8 cellular contexts compared by ENCODE assay signal in the genomic region with DNA sequence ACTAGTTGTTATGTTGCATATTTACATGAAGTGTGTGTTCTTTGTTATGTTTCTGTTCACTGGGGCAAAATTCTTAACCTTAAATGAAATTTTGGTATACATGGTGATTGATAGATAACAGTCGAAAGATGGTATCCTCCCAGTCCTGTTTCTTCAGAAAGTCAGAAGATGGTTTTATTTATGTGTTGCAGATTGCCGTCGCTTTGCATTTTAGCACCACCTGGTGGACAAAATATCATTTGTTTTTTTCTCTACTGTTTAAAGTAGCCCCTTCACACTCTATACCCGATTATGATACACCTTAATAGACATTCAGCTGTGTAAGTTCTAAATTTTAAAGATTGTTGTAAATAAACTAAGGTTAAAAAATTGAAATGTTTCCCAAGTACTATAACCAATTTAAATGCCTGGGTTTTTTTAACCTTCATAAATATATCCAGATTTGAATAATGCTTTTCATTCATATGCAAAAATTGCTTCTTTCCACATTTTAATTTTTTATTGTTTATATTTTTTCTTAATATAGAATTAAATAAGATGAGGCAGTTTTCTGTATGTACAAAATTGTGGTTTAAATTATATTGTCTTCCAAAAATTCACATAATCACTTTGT.
DNase-seq lines count a peak whose midpoint lies in the region; ATAC-seq, FAIRE-seq and TF ChIP-seq lines count a peak whose summit lies in the region.

No MANE protein-coding gene starts in this region.

- H3K79me1 ChIP-seq in neuronal stem cell (ENCODE audit: low read depth, low read length): no peaks in the 10 kb centered on the region

- H2BK15ac ChIP-seq in neuronal stem cell (ENCODE audit: low read length): no peak overlapping the region

- H3K27me3 ChIP-seq in fibroblast of lung (ENCODE audit: control insufficient read depth, insufficient read depth, low read length): no peaks in the 10 kb centered on the region
- no peaks in the 10 kb centered on the region for H3K27me3 ChIP-seq in neuronal stem cell (ENCODE audit: control insufficient read depth in 3 of 3, insufficient read depth in 3 of 3, low read depth in 1 of 3, low read length in 3 of 3)
- no peaks in the 10 kb centered on the region for H3K27me3 ChIP-seq in MG63

- no peak overlapping the region for H3K4me2 ChIP-seq in fibroblast of lung (ENCODE audit: extremely low read depth, insufficient read depth, low read length)
- no peak overlapping the region for H3K4me2 ChIP-seq in neuronal stem cell (ENCODE audit: insufficient read depth, low read length, poor library complexity, severe bottlenecking)

- peak; percentile 55 for TF ChIP-seq CTCF in fibroblast of lung (conservative IDR thresholded peaks at IDR 0.05 in 1 of 2, IDR thresholded peaks at IDR 0.05 in 1 of 2; ENCODE audit: low read depth in 1 of 2, low read length in 2 of 2)

- FAIRE-seq in TTC549 (lab: Jason Lieb, UNC): peak; percentile 83

- no peak overlapping the region for H4K8ac ChIP-seq in neuronal stem cell (ENCODE audit: low read depth, low read length)

- peak; percentile 93 for ATAC-seq in GM18858 (IDR thresholded peaks at IDR 0.05; ENCODE audit: unreplicated experiment)
- ATAC-seq in HG02970 (IDR thresholded peaks at IDR 0.05; ENCODE audit: low FRiP score, unreplicated experiment): peak; percentile 82

- no CpG with 5 or more reads among the region's 4 CpGs for WGBS in neuronal stem cell (ENCODE audit: extremely low coverage in 2 of 2, insufficient read length in 2 of 2, insufficient replicate concordance in 1 of 2), 2 donors

- H3K36me3 ChIP-seq in fibroblast of lung (ENCODE audit: control insufficient read depth, insufficient read depth, low read length) (no peaks in the 10 kb centered on the region), neuronal stem cell (replicated peaks in 1 of 2; ENCODE audit: control insufficient read depth in 2 of 2, insufficient read depth in 2 of 2, low read length in 2 of 2) (no peaks in the 10 kb centered on the region), MG63 (no peaks in the 10 kb centered on the region)

- H3K14ac ChIP-seq in neuronal stem cell (ENCODE audit: low read length): no peak overlapping the region

- H2BK120ac ChIP-seq in neuronal stem cell (ENCODE audit: low read depth, low read length): no peak overlapping the region

- peaks cover 4% of the 10 kb centered on the region for H3K4me1 ChIP-seq in fibroblast of lung (ENCODE audit: control insufficient read depth, extremely low read depth, insufficient read depth, low read length)
- H3K4me1 ChIP-seq in neuronal stem cell (ENCODE audit: control insufficient read depth in 2 of 2, insufficient read depth in 1 of 2, low read depth in 1 of 2, low read length in 2 of 2): no peaks in the 10 kb centered on the region

- H3K4ac ChIP-seq in neuronal stem cell (ENCODE audit: low read length): no peak overlapping the region

- no peak overlapping the region for H3K18ac ChIP-seq in neuronal stem cell (ENCODE audit: low read length)

- no peaks in the 10 kb centered on the region for H3K9me3 ChIP-seq in fibroblast of lung (ENCODE audit: control insufficient read depth, insufficient read depth, low read depth, low read length)
- no peaks in the 10 kb centered on the region for H3K9me3 ChIP-seq in neuronal stem cell (replicated peaks in 1 of 2; ENCODE audit: control insufficient read depth in 2 of 2, insufficient read depth in 1 of 2, low read depth in 1 of 2, low read length in 2 of 2)
- no peaks in the 10 kb centered on the region for H3K9me3 ChIP-seq in MG63

- no peak overlapping the region for H2AK5ac ChIP-seq in neuronal stem cell (ENCODE audit: low read depth, low read length)

- H3K79me2 ChIP-seq in fibroblast of lung (ENCODE audit: control insufficient read depth, insufficient read depth, low read length): peaks cover 4% of the 10 kb centered on the region

- H3K27ac ChIP-seq in fibroblast of lung (ENCODE audit: insufficient read depth, low read length) (no peak overlapping the region), neuronal stem cell (replicated peaks; ENCODE audit: low read length) (no peak overlapping the region)

- no peak overlapping the region for H2BK12ac ChIP-seq in neuronal stem cell (ENCODE audit: low read length)

- DNase-seq in COR-L47 (lab: John Stamatoyannopoulos, UW) (peak; percentile 83), NCI-H1694 treated with DMSO at 0.1 percent for 48 hours (lab: John Stamatoyannopoulos, UW) (peak; percentile 74), fibroblast of lung (ENCODE audit: low read depth in 2 of 2) (peak; percentile 61 to 78), neuronal stem cell (ENCODE audit: low spot score) (peak; percentile 48), MG63 (no peak)

- no peak overlapping the region for H3K4me3 ChIP-seq in fibroblast of lung (replicated peaks in 1 of 4; ENCODE audit: control extremely low read depth in 1 of 4, insufficient read depth in 1 of 4, low read depth in 3 of 4, low read length in 4 of 4)
- no peak overlapping the region for H3K4me3 ChIP-seq in neuronal stem cell (ENCODE audit: low read length in 2 of 2)
- H3K4me3 ChIP-seq in MG63: no peak overlapping the region

- H4K20me1 ChIP-seq in fibroblast of lung (ENCODE audit: control insufficient read depth, extremely low read depth, insufficient read depth, low read length): no peaks in the 10 kb centered on the region

- H4K91ac ChIP-seq in neuronal stem cell (ENCODE audit: low read depth, low read length, poor library complexity): no peak overlapping the region

- H3K9ac ChIP-seq in fibroblast of lung (ENCODE audit: insufficient read depth, low read length) (no peak overlapping the region), neuronal stem cell (ENCODE audit: low read depth, low read length, poor library complexity) (no peak overlapping the region)

- no peak overlapping the region for H3K23ac ChIP-seq in neuronal stem cell (ENCODE audit: low read depth, low read length, poor library complexity)

- H2BK5ac ChIP-seq in neuronal stem cell (ENCODE audit: low read length): no peak overlapping the region

- H2AFZ ChIP-seq in fibroblast of lung (ENCODE audit: low read length) (no peak overlapping the region), neuronal stem cell (ENCODE audit: low read length) (no peak overlapping the region)
